Comparison of ENCODE assay signal across 1 cellular context in the genomic region with DNA sequence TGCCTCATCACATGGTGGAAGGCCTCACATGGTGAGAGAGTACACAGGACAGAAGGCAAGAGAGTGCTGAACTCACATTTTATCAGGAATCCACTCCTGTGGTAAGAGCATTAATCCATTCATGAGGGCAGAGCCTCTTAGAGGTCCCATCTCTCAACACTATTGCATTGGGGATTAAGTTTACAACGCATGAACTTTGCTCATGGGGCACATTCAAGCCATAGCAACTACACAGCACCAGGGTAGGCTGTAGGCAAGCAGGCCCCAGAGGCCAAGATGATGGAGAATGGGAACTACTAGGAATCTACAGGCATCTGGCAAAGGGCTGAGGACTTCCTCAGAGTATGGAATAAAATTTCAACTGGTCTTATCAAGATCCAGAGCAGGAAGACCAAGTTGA.
TF ChIP-seq lines count a peak whose summit lies in the region.

No MANE protein-coding gene starts in this region.

TF ChIP-seq in H1, 55 proteins besides CTCF, POLR2A, EP300 and RAD21:
- TF ChIP-seq KDM1A (IDR thresholded peaks at IDR 0.05; ENCODE audit: borderline replicate concordance, low read length) (no peak), POLR2AphosphoS5 (IDR thresholded peaks at IDR 0.05; ENCODE audit: low read depth, low read length) (no peak), TAF1 (IDR thresholded peaks at IDR 0.05; ENCODE audit: low read depth, low read length) (no peak), TCF12 (IDR thresholded peaks at IDR 0.05; ENCODE audit: low read depth, low read length) (no peak), NANOG (IDR thresholded peaks at IDR 0.05; ENCODE audit: insufficient read depth, low read depth, low read length, poor library complexity, severe bottlenecking) (no peak)
